Comparison of ENCODE assay signal across 31 cellular contexts in the genomic region with DNA sequence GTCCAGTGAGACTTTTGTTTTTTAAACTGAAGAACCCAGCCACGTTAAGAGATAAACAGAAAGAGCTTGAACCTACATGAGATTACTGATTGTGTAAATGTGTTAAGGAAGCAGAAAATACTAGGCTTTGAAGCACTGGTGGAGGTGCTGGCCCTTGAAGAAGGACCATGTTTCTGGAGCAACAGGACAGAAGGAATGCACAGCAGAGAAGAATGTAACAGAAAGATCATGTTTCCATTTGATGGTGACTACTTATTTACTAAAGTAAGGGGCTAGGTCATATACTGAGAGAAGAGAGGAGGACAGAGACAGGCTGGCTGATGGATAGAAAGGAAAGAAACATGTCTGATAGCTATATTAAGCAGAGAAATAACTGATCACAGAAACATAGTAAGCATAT.
"Had no signal": no experiment of that assay in that cellular context is flagged by ENCODE, and none has a peak within 500 bp of the region (broad histone marks: within the 10 kb centered on the region; RNA-seq: fewer than 3 reads in every experiment).

No MANE protein-coding gene starts in this region.

- H3K36me3 Mint-ChIP-seq: activated naive CD8-positive, alpha-beta T cell treated with anti-CD3 and anti-CD28 coated beads, Interleukin-2, amount 10 ng/mL, durations not matched to agents 7 days and 5 days had no signal

- H3K27me3 Mint-ChIP-seq: activated CD4-positive, alpha-beta T cell treated with anti-CD3 and anti-CD28 coated beads, Interleukin-2, amount 10 ng/mL, durations not matched to agents 24 days and 14 days; activated CD8-positive, alpha-beta T cell treated with anti-CD3 and anti-CD28 coated beads for 36 hours; activated naive CD4-positive, alpha-beta T cell treated with anti-CD3 and anti-CD28 coated beads, Interleukin-2, amount 50 U/mL, for 24 hours; activated naive CD8-positive, alpha-beta T cell treated with anti-CD3 and anti-CD28 coated beads, Interleukin-2, amount 10 ng/mL, durations not matched to agents 7 days and 5 days had no signal

- H3K9me3 ChIP-seq: adrenal gland had no signal

- H3K27me3 ChIP-seq: adrenal gland, cardiac muscle cell had no signal

- H3K4me1 Mint-ChIP-seq: activated CD4-positive, alpha-beta T cell treated with anti-CD3 and anti-CD28 coated beads, Interleukin-2, amount 10 ng/mL, durations not matched to agents 24 days and 14 days; activated naive CD4-positive, alpha-beta T cell treated with anti-CD3 and anti-CD28 coated beads, Interleukin-2, amount 50 U/mL, for 24 hours; activated naive CD8-positive, alpha-beta T cell treated with anti-CD3 and anti-CD28 coated beads, Interleukin-2, amount 10 ng/mL, durations not matched to agents 7 days and 5 days had no signal

- H3K4me3 Mint-ChIP-seq: activated CD4-positive, alpha-beta T cell treated with anti-CD3 and anti-CD28 coated beads, Interleukin-2, amount 10 ng/mL, durations not matched to agents 24 days and 14 days; activated CD8-positive, alpha-beta T cell treated with anti-CD3 and anti-CD28 coated beads for 36 hours; activated naive CD4-positive, alpha-beta T cell treated with anti-CD3 and anti-CD28 coated beads, Interleukin-2, amount 50 U/mL, for 24 hours; activated naive CD8-positive, alpha-beta T cell treated with anti-CD3 and anti-CD28 coated beads, Interleukin-2, amount 10 ng/mL, durations not matched to agents 7 days and 5 days had no signal

- H3K27ac Mint-ChIP-seq: activated CD4-positive, alpha-beta T cell treated with anti-CD3 and anti-CD28 coated beads, Interleukin-2, amount 10 ng/mL, durations not matched to agents 24 days and 14 days; activated CD8-positive, alpha-beta T cell treated with anti-CD3 and anti-CD28 coated beads for 36 hours; activated naive CD4-positive, alpha-beta T cell treated with anti-CD3 and anti-CD28 coated beads, Interleukin-2, amount 50 U/mL, for 24 hours; activated naive CD8-positive, alpha-beta T cell treated with anti-CD3 and anti-CD28 coated beads, Interleukin-2, amount 10 ng/mL, durations not matched to agents 7 days and 5 days; activated T-helper 2 cell treated with anti-CD3 and anti-CD28 coated beads, Interferon-gamma antibody, Interleukin-2, Interleukin-4, amounts not matched to agents 10 μg/mL and 5 μg/mL and 100 μg/mL, durations not matched to agents 14 hours and 24 hours and 36 hours had no signal

- DNase-seq: activated CD4-positive, alpha-beta T cell treated with anti-CD3 and anti-CD28 coated beads for 1 hour; activated CD4-positive, alpha-beta T cell treated with anti-CD3 and anti-CD28 coated beads, Interleukin-2, amount 10 ng/mL, durations not matched to agents 24 days and 14 days; activated CD4-positive, alpha-beta T cell treated with anti-CD3 and anti-CD28 coated beads, Interleukin-2, amount 50 U/mL, for 4 hours; activated CD4-positive, CD25-positive, alpha-beta regulatory T cell; activated CD8-positive, alpha-beta T cell treated with anti-CD3 and anti-CD28 coated beads for 36 hours; activated gamma-delta T cell; activated naive CD4-positive, alpha-beta T cell treated with Interleukin-2 at 50 U/mL for 16 hours; activated naive CD8-positive, alpha-beta T cell treated with anti-CD3 and anti-CD28 coated beads, Interleukin-2, amount 10 ng/mL, durations not matched to agents 7 days and 5 days; activated T-cell treated with anti-CD3 and anti-CD28 coated beads, Interleukin-2, amount 50 U/mL, for 1 hour; adrenal gland; Kasumi-1; KG1; MM.1S; MV-4-11; NCI-H1092; NCI-H1436 treated with DMSO at 0.1 percent for 48 hours; NCI-H1694 treated with DMSO at 0.1 percent for 48 hours; NCI-H2029; NCI-H226; NCI-H446 treated with DMSO at 0.1 percent for 48 hours; NCI-H69; OCI-M1; Right ventricle myocardium superior; SW 1271; T-helper 1 cell; T-helper 2 cell; T-helper 9 cell; WERI-Rb-1 had no signal

- H3K27ac ChIP-seq: adrenal gland, cardiac muscle cell, WERI-Rb-1 had no signal

- H3K9me3 Mint-ChIP-seq: activated CD4-positive, alpha-beta T cell treated with anti-CD3 and anti-CD28 coated beads, Interleukin-2, amount 10 ng/mL, durations not matched to agents 24 days and 14 days; activated CD8-positive, alpha-beta T cell treated with anti-CD3 and anti-CD28 coated beads for 36 hours; activated naive CD4-positive, alpha-beta T cell treated with anti-CD3 and anti-CD28 coated beads, Interleukin-2, amount 50 U/mL, for 24 hours; activated naive CD8-positive, alpha-beta T cell treated with anti-CD3 and anti-CD28 coated beads, Interleukin-2, amount 10 ng/mL, durations not matched to agents 7 days and 5 days; activated T-helper 2 cell treated with anti-CD3 and anti-CD28 coated beads, Interferon-gamma antibody, Interleukin-2, Interleukin-4, amounts not matched to agents 10 μg/mL and 5 μg/mL and 100 μg/mL, durations not matched to agents 14 hours and 24 hours and 36 hours had no signal

- H3K4me3 ChIP-seq: adrenal gland, cardiac muscle cell had no signal

- ATAC-seq: activated CD8-positive, alpha-beta T cell treated with anti-CD3 and anti-CD28 coated beads for 36 hours had no signal

- H3K36me3 ChIP-seq: adrenal gland had no signal
